23 cellular contexts compared by ENCODE assay signal in the genomic region with DNA sequence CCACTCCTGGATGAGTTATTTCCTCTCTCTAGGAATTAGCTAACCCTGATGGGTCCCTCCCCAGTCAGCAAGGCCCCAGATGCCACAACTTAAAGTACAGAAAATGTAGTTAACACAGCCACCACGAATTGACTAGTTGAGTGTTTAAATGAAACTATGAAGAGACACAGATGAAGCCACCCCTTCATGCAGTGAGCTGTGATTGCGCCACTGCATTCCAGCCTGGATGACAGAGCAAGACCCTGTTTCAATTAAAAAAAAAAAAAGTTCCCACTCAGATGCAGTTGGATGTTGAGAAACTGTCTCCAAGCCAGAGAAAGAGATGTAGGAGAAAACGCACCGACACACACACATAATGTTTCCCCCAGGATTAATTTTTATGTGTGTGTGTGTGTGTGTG. TPM values are rescaled to one million over a fixed set of nuclear protein-coding genes. Genes with fewer than 3 reads are reported as not detected.
DNase-seq lines count a peak whose midpoint lies in the region; ATAC-seq, FAIRE-seq and TF ChIP-seq lines count a peak whose summit lies in the region.
"Had no signal": no experiment of that assay in that cellular context is flagged by ENCODE, and none has a peak within 500 bp of the region (broad histone marks: within the 10 kb centered on the region; RNA-seq: fewer than 3 reads in every experiment).

No MANE protein-coding gene starts in this region.

- H3K27ac ChIP-seq in kidney (ENCODE audit: low read depth in 2 of 2, low read length in 2 of 2) = no peak overlapping the region
- H3K27ac ChIP-seq: left lung, stomach had no signal

- no peak overlapping the region for H3K9ac ChIP-seq in kidney (ENCODE audit: low read length in 2 of 2)

- FAIRE-seq in bronchial epithelial cell (lab: Jason Lieb, UNC) = peak; percentile 7
- FAIRE-seq in kidney (lab: Jason Lieb, UNC) = no peak
- FAIRE-seq: GM12878 had no signal

- no peaks in the 10 kb centered on the region for H3K27me3 ChIP-seq in bronchial epithelial cell (ENCODE audit: control insufficient read depth, insufficient read depth, low read length)
- H3K27me3 ChIP-seq: left lung, stomach had no signal

- DNase-seq in AG09309 (ENCODE audit: low read depth) = peak; percentile 58
- peak; percentile 21 for DNase-seq in HCEC 1CT
- peak; percentile 34 for DNase-seq in bronchial epithelial cell (ENCODE audit: low read depth)
- peak; percentile 55 for DNase-seq in iris pigment epithelial cell (ENCODE audit: low read depth)
- DNase-seq in retina = no peak
- no peak for DNase-seq in kidney
- DNase-seq: ACHN; activated CD4-positive, alpha-beta T cell treated with anti-CD3 and anti-CD28 coated beads for 48 hours; CD4-positive, alpha-beta T cell; effector memory CD8-positive, alpha-beta T cell; GF-D8; left lung; NCI-H1105; NCI-H2081; NCI-H345; NCI-H82; OCI-M1; SHP77; stomach had no signal

- ATAC-seq in HG03025 (IDR thresholded peaks at IDR 0.05; ENCODE audit: low FRiP score, unreplicated experiment) = no peak
- ATAC-seq in HG02840 (IDR thresholded peaks at IDR 0.05; ENCODE audit: low FRiP score, unreplicated experiment) = no peak
- ATAC-seq: effector memory CD8-positive, alpha-beta T cell; GM12878; left lung; naive thymus-derived CD8-positive, alpha-beta T cell had no signal

- H3K9me3 ChIP-seq in kidney (ENCODE audit: control insufficient read depth in 1 of 2, low read length in 2 of 2) = no peaks in the 10 kb centered on the region
- H3K9me3 ChIP-seq: left lung, stomach had no signal

- intact Hi-C loops in kidney (cut with DNase I) = no loop called here

- H3K4me3 ChIP-seq in AG09309 (ENCODE audit: control insufficient read depth, low read depth, low read length) (no peak overlapping the region), bronchial epithelial cell (ENCODE audit: low read depth, low read length) (no peak overlapping the region), kidney (ENCODE audit: low read length in 2 of 2) (no peak overlapping the region)
- H3K4me3 ChIP-seq: GM12878, left lung, stomach had no signal

- TF ChIP-seq CTCF in AG09309 (IDR thresholded peaks at IDR 0.05; ENCODE audit: control insufficient read depth, insufficient read depth, low read depth, low read length, missing control alignments) (no peak), bronchial epithelial cell (IDR thresholded peaks at IDR 0.05; ENCODE audit: insufficient read depth, low read length, severe bottlenecking) (no peak), kidney (IDR thresholded peaks at IDR 0.05; ENCODE audit: borderline replicate concordance, extremely low read depth, insufficient read depth) (no peak)

- H3K4me1 ChIP-seq in kidney (ENCODE audit: control insufficient read depth in 1 of 2, insufficient read depth in 1 of 2, low read depth in 1 of 2, low read length in 2 of 2) = no peaks in the 10 kb centered on the region
- H3K4me1 ChIP-seq: left lung, stomach had no signal

- H3K36me3 ChIP-seq in bronchial epithelial cell (ENCODE audit: control insufficient read depth, insufficient read depth, low read length) (no peaks in the 10 kb centered on the region), kidney (ENCODE audit: control insufficient read depth in 1 of 2, insufficient read depth in 2 of 2, low read length in 2 of 2) (peaks cover 11 to 34% of the 10 kb centered on the region in 2 donors)

RNA-seq across cellular contexts. Expression of a gene that starts 53.3 kb away (rescaled TPM):
- total RNA-seq in bronchial epithelial cell (0.26 and 0.64 TPM in 2 replicates), kidney (2.8 TPM)
- polyA plus RNA-seq in kidney (ENCODE audit: insufficient read depth, low read depth, low replicate concordance) = 0.43 TPM
- total RNA-seq: CD4-positive, alpha-beta T cell; GM12878; naive thymus-derived CD8-positive, alpha-beta T cell had no signal
- polyA plus RNA-seq: naive thymus-derived CD8-positive, alpha-beta T cell had no signal

Comparison
In these comparisons a context has a peak if more than half of its experiments do, and no peak if none do; other contexts are left out.
1. DNase-seq: peak in AG09309 (single experiment), HCEC 1CT (single experiment), bronchial epithelial cell (single experiment) and iris pigment epithelial cell (single experiment); none in retina (single experiment) and kidney (single experiment).